In genomic region chr3:36635731-36636130, GRCh38 we compare ENCODE assay signal across 27 cellular contexts.
DNase-seq lines count a peak whose midpoint lies in the region; ATAC-seq, FAIRE-seq and TF ChIP-seq lines count a peak whose summit lies in the region.
"Had no signal": no experiment of that assay in that cellular context is flagged by ENCODE, and none has a peak within 500 bp of the region (broad histone marks: within the 10 kb centered on the region; RNA-seq: fewer than 3 reads in every experiment).

No MANE protein-coding gene starts in this region.

- H3K27ac ChIP-seq in mesenchymal stem cell (ENCODE audit: low read length, poor library complexity, severe bottlenecking) (no peak overlapping the region), neural progenitor cell (no peak overlapping the region)
- H3K27ac ChIP-seq: body of pancreas, upper lobe of left lung had no signal

- FAIRE-seq in RCC 7860 (lab: Jason Lieb, UNC) = no peak
- FAIRE-seq: frontal cortex, GM12878 had no signal

- no peak overlapping the region for H3K18ac ChIP-seq in mesenchymal stem cell (ENCODE audit: low read depth in 1 of 2, low read length in 2 of 2)

- no peak overlapping the region for H3K9ac ChIP-seq in mesenchymal stem cell (ENCODE audit: low read length)
- no peak overlapping the region for H3K9ac ChIP-seq in neural progenitor cell

- H3K27me3 ChIP-seq in mesenchymal stem cell (ENCODE audit: control insufficient read depth in 1 of 2, insufficient read depth in 1 of 2, low read length in 2 of 2) (no peaks in the 10 kb centered on the region), neural progenitor cell (no peaks in the 10 kb centered on the region)
- H3K27me3 ChIP-seq: body of pancreas, upper lobe of left lung had no signal

- H3K9me3 ChIP-seq in mesenchymal stem cell (ENCODE audit: control insufficient read depth, low read length) (no peaks in the 10 kb centered on the region), neural progenitor cell (ENCODE audit: low read depth) (no peaks in the 10 kb centered on the region)
- H3K9me3 ChIP-seq: body of pancreas, mucosa of descending colon, upper lobe of left lung had no signal

- H2BK120ac ChIP-seq in mesenchymal stem cell (ENCODE audit: low read depth, low read length) = no peak overlapping the region

- H3K79me2 ChIP-seq in neural progenitor cell (ENCODE audit: low read depth) = no peaks in the 10 kb centered on the region

- TF ChIP-seq CTCF in neural progenitor cell (IDR thresholded peaks at IDR 0.05) = no peak

- peak; percentile 41 for ATAC-seq in esophagus mucosa
- no peak for ATAC-seq in HG02798 (IDR thresholded peaks at IDR 0.05; ENCODE audit: poor library complexity, unreplicated experiment)
- ATAC-seq: body of pancreas; GM12878; HCT116; mucosa of descending colon; natural killer cell; stimulated activated naive B cell treated with anti-CD40 and anti-IgM and Interleukin-4, amounts not matched to agents 10 μg/mL and 1 μg/mL and 100 μg/mL, for 72 hours had no signal

- H3K4ac ChIP-seq in mesenchymal stem cell (ENCODE audit: low read depth in 1 of 2, low read length in 2 of 2) = no peak overlapping the region

- H3K4me3 ChIP-seq in mesenchymal stem cell (ENCODE audit: insufficient read depth in 1 of 2, low read depth in 1 of 2, low read length in 2 of 2) = no peak overlapping the region
- no peak overlapping the region for H3K4me3 ChIP-seq in neural progenitor cell
- H3K4me3 ChIP-seq: body of pancreas, GM12878, lung, mucosa of descending colon, upper lobe of left lung had no signal

- no peaks in the 10 kb centered on the region for H4K20me1 ChIP-seq in neural progenitor cell (ENCODE audit: low read depth)

- H3K4me1 Mint-ChIP-seq in neural progenitor cell = no peaks in the 10 kb centered on the region
- H3K4me1 Mint-ChIP-seq: activated CD4-positive, alpha-beta memory T cell treated with anti-CD3 and anti-CD28 coated beads, Interleukin-2, amount 10 ng/mL, durations not matched to agents 7 days and 5 days; natural killer cell; stimulated activated naive B cell treated with anti-CD40 and anti-IgM and Interleukin-4, amounts not matched to agents 10 μg/mL and 1 μg/mL and 100 μg/mL, for 72 hours had no signal

- H2BK12ac ChIP-seq in mesenchymal stem cell (ENCODE audit: low read length in 2 of 2) = no peak overlapping the region

- H3K4me1 ChIP-seq in mesenchymal stem cell (ENCODE audit: control insufficient read depth, insufficient read depth, low read depth, low read length) = no peaks in the 10 kb centered on the region
- no peaks in the 10 kb centered on the region for H3K4me1 ChIP-seq in neural progenitor cell
- H3K4me1 ChIP-seq: body of pancreas had no signal

- 88% methylated on average over 1 of the region's 1 CpG for WGBS in mesenchymal stem cell

- no peak overlapping the region for H3K27ac Mint-ChIP-seq in neural progenitor cell
- H3K27ac Mint-ChIP-seq: activated CD4-positive, alpha-beta memory T cell treated with anti-CD3 and anti-CD28 coated beads, Interleukin-2, amount 10 ng/mL, durations not matched to agents 7 days and 5 days; activated naive CD4-positive, alpha-beta T cell treated with anti-CD3 and anti-CD28 coated beads for 36 hours; activated T-helper 1 cell treated with anti-CD3 and anti-CD28 coated beads, Interleukin-12 subunit alpha, Interleukin-12 subunit beta, Interleukin-2, Interleukin-4 antibody, amounts not matched to agents 30 ng/mL and 10 ng/mL and 1 ng/mL, durations not matched to agents 14 hours and 24 hours and 36 hours; natural killer cell; stimulated activated naive B cell treated with anti-CD40 and anti-IgM and Interleukin-4, amounts not matched to agents 10 μg/mL and 1 μg/mL and 100 μg/mL, for 72 hours had no signal

- H2AFZ ChIP-seq in mesenchymal stem cell (ENCODE audit: low read depth, low read length) = no peak overlapping the region
- H2AFZ ChIP-seq in neural progenitor cell (replicated peaks) = no peak overlapping the region

- H4K91ac ChIP-seq in mesenchymal stem cell (ENCODE audit: low read length) = no peak overlapping the region

- peak overlapping the region; percentile 20 for H4K8ac ChIP-seq in mesenchymal stem cell (ENCODE audit: low read length)

- peak; percentile 30 for DNase-seq in HCEC 1CT
- peak; percentile 14 for DNase-seq in RCC 7860 (ENCODE audit: low spot score)
- no peak for DNase-seq in mesenchymal stem cell
- no peak for DNase-seq in neural progenitor cell (ENCODE audit: low spot score)
- DNase-seq in dedifferentiated amniotic fluid mesenchymal stem cell (ENCODE audit: extremely low spot score) = no peak
- no peak for DNase-seq in pons (ENCODE audit: low spot score)
- DNase-seq: ACHN; activated CD4-positive, alpha-beta memory T cell treated with anti-CD3 and anti-CD28 coated beads, Interleukin-2, amount 10 ng/mL, durations not matched to agents 7 days and 5 days; activated CD4-positive, alpha-beta T cell treated with anti-CD3 and anti-CD28 coated beads for 1 hour; activated CD8-positive, alpha-beta memory T cell treated with anti-CD3 and anti-CD28 coated beads, Interleukin-2, amount 50 U/mL, for 4 hours; activated naive CD4-positive, alpha-beta T cell treated with anti-CD3 and anti-CD28 coated beads for 36 hours; body of pancreas; cerebellar nuclear complex; DMS 273 treated with DMSO at 0.1 percent for 48 hours; mucosa of descending colon; natural killer cell; NCI-H510A; Right ventricle myocardium superior; stimulated activated naive B cell treated with anti-CD40 and anti-IgM and Interleukin-4, amounts not matched to agents 10 μg/mL and 1 μg/mL and 100 μg/mL, for 72 hours had no signal

- H3K79me1 ChIP-seq in mesenchymal stem cell (replicated peaks; ENCODE audit: low read length, poor library complexity, severe bottlenecking) = no peaks in the 10 kb centered on the region

- no peak overlapping the region for H3K4me3 Mint-ChIP-seq in neural progenitor cell
- H3K4me3 Mint-ChIP-seq: activated CD4-positive, alpha-beta memory T cell treated with anti-CD3 and anti-CD28 coated beads, Interleukin-2, amount 10 ng/mL, durations not matched to agents 7 days and 5 days; activated naive CD4-positive, alpha-beta T cell treated with anti-CD3 and anti-CD28 coated beads for 36 hours; activated T-helper 1 cell treated with anti-CD3 and anti-CD28 coated beads, Interleukin-12 subunit alpha, Interleukin-12 subunit beta, Interleukin-2, Interleukin-4 antibody, amounts not matched to agents 30 ng/mL and 10 ng/mL and 1 ng/mL, durations not matched to agents 14 hours and 24 hours and 36 hours; natural killer cell; stimulated activated naive B cell treated with anti-CD40 and anti-IgM and Interleukin-4, amounts not matched to agents 10 μg/mL and 1 μg/mL and 100 μg/mL, for 72 hours had no signal

- peaks cover 3% of the 10 kb centered on the region for H3K9me3 Mint-ChIP-seq in neural progenitor cell
- H3K9me3 Mint-ChIP-seq: activated CD4-positive, alpha-beta memory T cell treated with anti-CD3 and anti-CD28 coated beads, Interleukin-2, amount 10 ng/mL, durations not matched to agents 7 days and 5 days; activated naive CD4-positive, alpha-beta T cell treated with anti-CD3 and anti-CD28 coated beads for 36 hours; activated T-helper 1 cell treated with anti-CD3 and anti-CD28 coated beads, Interleukin-12 subunit alpha, Interleukin-12 subunit beta, Interleukin-2, Interleukin-4 antibody, amounts not matched to agents 30 ng/mL and 10 ng/mL and 1 ng/mL, durations not matched to agents 14 hours and 24 hours and 36 hours; natural killer cell; stimulated activated naive B cell treated with anti-CD40 and anti-IgM and Interleukin-4, amounts not matched to agents 10 μg/mL and 1 μg/mL and 100 μg/mL, for 72 hours had no signal

- H3K36me3 Mint-ChIP-seq in neural progenitor cell = no peaks in the 10 kb centered on the region
- H3K36me3 Mint-ChIP-seq: natural killer cell; stimulated activated naive B cell treated with anti-CD40 and anti-IgM and Interleukin-4, amounts not matched to agents 10 μg/mL and 1 μg/mL and 100 μg/mL, for 72 hours had no signal

- no peaks in the 10 kb centered on the region for H3K36me3 ChIP-seq in mesenchymal stem cell (ENCODE audit: control insufficient read depth in 1 of 2, insufficient read depth in 2 of 2, low read depth in 1 of 2, low read length in 2 of 2)
- H3K36me3 ChIP-seq in neural progenitor cell = no peaks in the 10 kb centered on the region
- H3K36me3 ChIP-seq: upper lobe of left lung had no signal

- no peaks in the 10 kb centered on the region for H3K27me3 Mint-ChIP-seq in neural progenitor cell (ENCODE audit: insufficient read depth, low read depth)
- H3K27me3 Mint-ChIP-seq: activated CD4-positive, alpha-beta memory T cell treated with anti-CD3 and anti-CD28 coated beads, Interleukin-2, amount 10 ng/mL, durations not matched to agents 7 days and 5 days had no signal

- no peak overlapping the region for H2BK5ac ChIP-seq in mesenchymal stem cell (ENCODE audit: low read depth, low read length, poor library complexity, severe bottlenecking)

- H3F3A ChIP-seq in neural progenitor cell (ENCODE audit: low read depth) = no peaks in the 10 kb centered on the region

- H3K14ac ChIP-seq in mesenchymal stem cell (ENCODE audit: low read length in 2 of 2) = no peak overlapping the region

- H3K23ac ChIP-seq in mesenchymal stem cell (ENCODE audit: low read length in 2 of 2) = no peak overlapping the region

- H2AK5ac ChIP-seq in mesenchymal stem cell (ENCODE audit: low read length, severe bottlenecking) = no peak overlapping the region

- no peak overlapping the region for H2BK15ac ChIP-seq in mesenchymal stem cell (ENCODE audit: low read depth, poor library complexity, severe bottlenecking)

- no peak overlapping the region for H3K4me2 ChIP-seq in mesenchymal stem cell (ENCODE audit: low read length, poor library complexity, severe bottlenecking)
- no peak overlapping the region for H3K4me2 ChIP-seq in neural progenitor cell

Comparison
In these comparisons a context has a peak if more than half of its experiments do, and no peak if none do; other contexts are left out.
1. DNase-seq: peak in HCEC 1CT (single experiment) and RCC 7860 (single experiment); none in mesenchymal stem cell (single experiment), neural progenitor cell (single experiment), dedifferentiated amniotic fluid mesenchymal stem cell (single experiment) and pons (single experiment).